Comparison of ENCODE assay signal across 2 cellular contexts in genomic region chr21:42854246-42855010, GRCh38.
TF ChIP-seq lines count a peak whose summit lies in the region.

No MANE protein-coding gene starts in this region.

TF ChIP-seq in GM23338, 12 proteins besides CTCF, POLR2A, EP300 and RAD21:
- TF ChIP-seq, protein P1, sequence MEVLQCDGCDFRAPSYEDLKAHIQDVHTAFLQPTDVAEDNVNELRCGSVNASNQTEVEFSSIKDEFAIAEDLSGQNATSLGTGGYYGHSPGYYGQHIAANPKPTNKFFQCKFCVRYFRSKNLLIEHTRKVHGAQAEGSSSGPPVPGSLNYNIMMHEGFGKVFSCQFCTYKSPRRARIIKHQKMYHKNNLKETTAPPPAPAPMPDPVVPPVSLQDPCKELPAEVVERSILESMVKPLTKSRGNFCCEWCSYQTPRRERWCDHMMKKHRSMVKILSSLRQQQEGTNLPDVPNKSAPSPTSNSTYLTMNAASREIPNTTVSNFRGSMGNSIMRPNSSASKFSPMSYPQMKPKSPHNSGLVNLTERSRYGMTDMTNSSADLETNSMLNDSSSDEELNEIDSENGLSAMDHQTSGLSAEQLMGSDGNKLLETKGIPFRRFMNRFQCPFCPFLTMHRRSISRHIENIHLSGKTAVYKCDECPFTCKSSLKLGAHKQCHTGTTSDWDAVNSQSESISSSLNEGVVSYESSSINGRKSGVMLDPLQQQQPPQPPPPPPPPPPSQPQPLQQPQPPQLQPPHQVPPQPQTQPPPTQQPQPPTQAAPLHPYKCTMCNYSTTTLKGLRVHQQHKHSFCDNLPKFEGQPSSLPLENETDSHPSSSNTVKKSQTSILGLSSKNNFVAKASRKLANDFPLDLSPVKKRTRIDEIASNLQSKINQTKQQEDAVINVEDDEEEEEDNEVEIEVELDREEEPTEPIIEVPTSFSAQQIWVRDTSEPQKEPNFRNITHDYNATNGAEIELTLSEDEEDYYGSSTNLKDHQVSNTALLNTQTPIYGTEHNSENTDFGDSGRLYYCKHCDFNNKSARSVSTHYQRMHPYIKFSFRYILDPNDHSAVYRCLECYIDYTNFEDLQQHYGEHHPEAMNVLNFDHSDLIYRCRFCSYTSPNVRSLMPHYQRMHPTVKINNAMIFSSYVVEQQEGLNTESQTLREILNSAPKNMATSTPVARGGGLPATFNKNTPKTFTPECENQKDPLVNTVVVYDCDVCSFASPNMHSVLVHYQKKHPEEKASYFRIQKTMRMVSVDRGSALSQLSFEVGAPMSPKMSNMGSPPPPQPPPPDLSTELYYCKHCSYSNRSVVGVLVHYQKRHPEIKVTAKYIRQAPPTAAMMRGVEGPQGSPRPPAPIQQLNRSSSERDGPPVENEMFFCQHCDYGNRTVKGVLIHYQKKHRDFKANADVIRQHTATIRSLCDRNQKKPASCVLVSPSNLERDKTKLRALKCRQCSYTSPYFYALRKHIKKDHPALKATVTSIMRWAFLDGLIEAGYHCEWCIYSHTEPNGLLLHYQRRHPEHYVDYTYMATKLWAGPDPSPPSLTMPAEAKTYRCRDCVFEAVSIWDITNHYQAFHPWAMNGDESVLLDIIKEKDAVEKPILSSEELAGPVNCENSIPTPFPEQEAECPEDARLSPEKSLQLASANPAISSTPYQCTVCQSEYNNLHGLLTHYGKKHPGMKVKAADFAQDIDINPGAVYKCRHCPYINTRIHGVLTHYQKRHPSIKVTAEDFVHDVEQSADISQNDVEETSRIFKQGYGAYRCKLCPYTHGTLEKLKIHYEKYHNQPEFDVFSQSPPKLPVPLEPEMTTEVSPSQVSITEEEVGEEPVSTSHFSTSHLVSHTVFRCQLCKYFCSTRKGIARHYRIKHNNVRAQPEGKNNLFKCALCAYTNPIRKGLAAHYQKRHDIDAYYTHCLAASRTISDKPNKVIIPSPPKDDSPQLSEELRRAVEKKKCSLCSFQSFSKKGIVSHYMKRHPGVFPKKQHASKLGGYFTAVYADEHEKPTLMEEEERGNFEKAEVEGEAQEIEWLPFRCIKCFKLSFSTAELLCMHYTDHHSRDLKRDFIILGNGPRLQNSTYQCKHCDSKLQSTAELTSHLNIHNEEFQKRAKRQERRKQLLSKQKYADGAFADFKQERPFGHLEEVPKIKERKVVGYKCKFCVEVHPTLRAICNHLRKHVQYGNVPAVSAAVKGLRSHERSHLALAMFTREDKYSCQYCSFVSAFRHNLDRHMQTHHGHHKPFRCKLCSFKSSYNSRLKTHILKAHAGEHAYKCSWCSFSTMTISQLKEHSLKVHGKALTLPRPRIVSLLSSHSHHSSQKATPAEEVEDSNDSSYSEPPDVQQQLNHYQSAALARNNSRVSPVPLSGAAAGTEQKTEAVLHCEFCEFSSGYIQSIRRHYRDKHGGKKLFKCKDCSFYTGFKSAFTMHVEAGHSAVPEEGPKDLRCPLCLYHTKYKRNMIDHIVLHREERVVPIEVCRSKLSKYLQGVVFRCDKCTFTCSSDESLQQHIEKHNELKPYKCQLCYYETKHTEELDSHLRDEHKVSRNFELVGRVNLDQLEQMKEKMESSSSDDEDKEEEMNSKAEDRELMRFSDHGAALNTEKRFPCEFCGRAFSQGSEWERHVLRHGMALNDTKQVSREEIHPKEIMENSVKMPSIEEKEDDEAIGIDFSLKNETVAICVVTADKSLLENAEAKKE (CRISPR knock-in tag; IDR thresholded peaks at IDR 0.05), result no peak
- no peak for TF ChIP-seq ZNF114 (CRISPR knock-in tag; IDR thresholded peaks at IDR 0.05)
- no peak for TF ChIP-seq JUNB (IDR thresholded peaks at IDR 0.05; ENCODE audit: unreplicated experiment)
- TF ChIP-seq STAT1 (IDR thresholded peaks at IDR 0.05; ENCODE audit: unreplicated experiment), result no peak
- no peak for TF ChIP-seq REST (IDR thresholded peaks at IDR 0.05; ENCODE audit: unreplicated experiment)
- TF ChIP-seq ETS1 (IDR thresholded peaks at IDR 0.05), result no peak
- TF ChIP-seq EZH2phosphoT487 (IDR thresholded peaks at IDR 0.05; ENCODE audit: unreplicated experiment), result no peak
- no peak for TF ChIP-seq CREB1 (CRISPR knock-in tag; IDR thresholded peaks at IDR 0.05; ENCODE audit: low read depth)

TF ChIP-seq in SK-N-SH treated with all-trans-retinoic acid at 6 μM for 48 hours, 23 proteins besides CTCF, POLR2A, EP300 and RAD21:
- TF ChIP-seq POU6F1 (CRISPR knock-in tag; IDR thresholded peaks at IDR 0.05; ENCODE audit: borderline replicate concordance, low read depth), result no peak
- TF ChIP-seq, protein P2, sequence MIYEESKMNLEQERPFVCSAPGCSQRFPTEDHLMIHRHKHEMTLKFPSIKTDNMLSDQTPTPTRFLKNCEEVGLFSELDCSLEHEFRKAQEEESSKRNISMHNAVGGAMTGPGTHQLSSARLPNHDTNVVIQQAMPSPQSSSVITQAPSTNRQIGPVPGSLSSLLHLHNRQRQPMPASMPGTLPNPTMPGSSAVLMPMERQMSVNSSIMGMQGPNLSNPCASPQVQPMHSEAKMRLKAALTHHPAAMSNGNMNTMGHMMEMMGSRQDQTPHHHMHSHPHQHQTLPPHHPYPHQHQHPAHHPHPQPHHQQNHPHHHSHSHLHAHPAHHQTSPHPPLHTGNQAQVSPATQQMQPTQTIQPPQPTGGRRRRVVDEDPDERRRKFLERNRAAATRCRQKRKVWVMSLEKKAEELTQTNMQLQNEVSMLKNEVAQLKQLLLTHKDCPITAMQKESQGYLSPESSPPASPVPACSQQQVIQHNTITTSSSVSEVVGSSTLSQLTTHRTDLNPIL (CRISPR knock-in tag; IDR thresholded peaks at IDR 0.05; ENCODE audit: low read depth), result no peak
- no peak for TF ChIP-seq TOX (CRISPR knock-in tag; IDR thresholded peaks at IDR 0.05; ENCODE audit: borderline replicate concordance)
- TF ChIP-seq ZNF565 (CRISPR knock-in tag; conservative IDR thresholded peaks at IDR 0.05; ENCODE audit: low read depth), result no peak
TF ChIP-seq in SK-N-SH treated with all-trans-retinoic acid at 6 μM for 48 hours: peak in this region for 0.
